Comparison of ENCODE assay signal across 14 cellular contexts in genomic region chr3:99965077-99965476, GRCh38.
DNase-seq lines count a peak whose midpoint lies in the region; ATAC-seq and TF ChIP-seq lines count a peak whose summit lies in the region.
"Had no signal": no experiment of that assay in that cellular context is flagged by ENCODE, and none has a peak within 500 bp of the region (broad histone marks: within the 10 kb centered on the region; RNA-seq: fewer than 3 reads in every experiment).

No MANE protein-coding gene starts in this region.

- H3K4me3 ChIP-seq in fibroblast of the aortic adventitia (ENCODE audit: low read depth, low read length) (no peak overlapping the region), Peyer's patch (no peak overlapping the region)

- no peak for TF ChIP-seq POLR2A in Peyer's patch (IDR thresholded peaks at IDR 0.05)

- no peaks in the 10 kb centered on the region for H3K9me3 ChIP-seq in Peyer's patch

- in situ Hi-C loops in SK-MEL-5 (cut with HindIII; ENCODE audit: low pct_unique_long_range_greater_than_20kb, low sequenced_read_pairs) = no loop called here

- TF ChIP-seq CTCF in fibroblast of the aortic adventitia (IDR thresholded peaks at IDR 0.05; ENCODE audit: insufficient read depth, low read length) (no peak), progenitor cell of endocrine pancreas (IDR thresholded peaks at IDR 0.05; ENCODE audit: unreplicated experiment) (no peak), Peyer's patch (IDR thresholded peaks at IDR 0.05) (no peak)

- H3K27ac Mint-ChIP-seq in progenitor cell of endocrine pancreas = peak overlapping the region; percentile 8
- H3K27ac Mint-ChIP-seq: activated CD8-positive, alpha-beta memory T cell treated with anti-CD3 and anti-CD28 coated beads, Interleukin-2, amount 10 ng/mL, durations not matched to agents 7 days and 5 days; effector memory CD8-positive, alpha-beta T cell had no signal

- no peak overlapping the region for H3K27ac ChIP-seq in Peyer's patch

- no peaks in the 10 kb centered on the region for H3K36me3 ChIP-seq in Peyer's patch

- H3K27me3 Mint-ChIP-seq in progenitor cell of endocrine pancreas = no peaks in the 10 kb centered on the region
- H3K27me3 Mint-ChIP-seq: activated CD8-positive, alpha-beta memory T cell treated with anti-CD3 and anti-CD28 coated beads, Interleukin-2, amount 10 ng/mL, durations not matched to agents 7 days and 5 days; effector memory CD8-positive, alpha-beta T cell had no signal

- ATAC-seq in GM21381 (IDR thresholded peaks at IDR 0.05; ENCODE audit: unreplicated experiment) = no peak
- no peak for ATAC-seq in GM21447 (IDR thresholded peaks at IDR 0.05; ENCODE audit: unreplicated experiment)
- ATAC-seq: activated CD8-positive, alpha-beta memory T cell treated with anti-CD3 and anti-CD28 coated beads, Interleukin-2, amount 10 ng/mL, durations not matched to agents 7 days and 5 days; effector memory CD8-positive, alpha-beta T cell had no signal

- DNase-seq in EL (peak; percentile 17), SK-MEL-5 (ENCODE audit: low read depth, low spot score) (peak; percentile 56), fibroblast of the aortic adventitia (ENCODE audit: low read depth) (peak; percentile 81), progenitor cell of endocrine pancreas (ENCODE audit: low spot score, unreplicated experiment) (no peak), kidney tubule cell (ENCODE audit: low spot score) (no peak), Peyer's patch (no peak)
- DNase-seq: activated CD8-positive, alpha-beta memory T cell treated with anti-CD3 and anti-CD28 coated beads, Interleukin-2, amount 10 ng/mL, durations not matched to agents 7 days and 5 days; AML-193; effector memory CD8-positive, alpha-beta T cell; NCI-H1417; SHP77 treated with DMSO at 0.1 percent for 48 hours; stimulated activated CD4-positive, alpha-beta T cell treated with anti-CD3 and anti-CD28 coated beads, Interleukin-12 subunit alpha, Interleukin-12 subunit beta, amount 100 ng/mL, for 4 hours had no signal

- H3K36me3 Mint-ChIP-seq in progenitor cell of endocrine pancreas (ENCODE audit: insufficient read depth) = peaks cover 1% of the 10 kb centered on the region

- H3K27me3 ChIP-seq in Peyer's patch = no peaks in the 10 kb centered on the region

- peaks cover 27% of the 10 kb centered on the region for H3K4me1 Mint-ChIP-seq in progenitor cell of endocrine pancreas (ENCODE audit: low read depth)

- H3K9me3 Mint-ChIP-seq in progenitor cell of endocrine pancreas (ENCODE audit: low read depth) = no peaks in the 10 kb centered on the region
- H3K9me3 Mint-ChIP-seq: effector memory CD8-positive, alpha-beta T cell had no signal

- no peak overlapping the region for H3K4me3 Mint-ChIP-seq in progenitor cell of endocrine pancreas (ENCODE audit: low read depth)
- H3K4me3 Mint-ChIP-seq: activated CD8-positive, alpha-beta memory T cell treated with anti-CD3 and anti-CD28 coated beads, Interleukin-2, amount 10 ng/mL, durations not matched to agents 7 days and 5 days; effector memory CD8-positive, alpha-beta T cell had no signal

- no peaks in the 10 kb centered on the region for H3K4me1 ChIP-seq in Peyer's patch

Comparison
In these comparisons a context has a peak if more than half of its experiments do, and no peak if none do; other contexts are left out.
1. DNase-seq: peak in EL (single experiment), SK-MEL-5 (single experiment) and fibroblast of the aortic adventitia (single experiment); none in progenitor cell of endocrine pancreas (single experiment), kidney tubule cell (single experiment) and Peyer's patch (0 of 3).